11 cellular contexts compared by ENCODE assay signal in genomic region chr2:164903214-164903613, GRCh38. TPM values are rescaled to one million over a fixed set of nuclear protein-coding genes. Genes with fewer than 3 reads are reported as not detected.
DNase-seq lines count a peak whose midpoint lies in the region; ATAC-seq and TF ChIP-seq lines count a peak whose summit lies in the region.
"Had no signal": no experiment of that assay in that cellular context is flagged by ENCODE, and none has a peak within 500 bp of the region (broad histone marks: within the 10 kb centered on the region; RNA-seq: fewer than 3 reads in every experiment).

No MANE protein-coding gene starts in this region.

- H3K4me3 Mint-ChIP-seq in mesothelial cell of epicardium, result no peak overlapping the region
- H3K4me3 Mint-ChIP-seq: activated naive CD8-positive, alpha-beta T cell treated with anti-CD3 and anti-CD28 coated beads, Interleukin-2, amount 50 U/mL, for 24 hours; nephron progenitor cell had no signal

- peaks cover 26% of the 10 kb centered on the region for H3K4me1 Mint-ChIP-seq in mesothelial cell of epicardium
- H3K4me1 Mint-ChIP-seq: activated naive CD8-positive, alpha-beta T cell treated with anti-CD3 and anti-CD28 coated beads, Interleukin-2, amount 50 U/mL, for 24 hours; nephron progenitor cell had no signal

- intact Hi-C loops in left colon (cut with DNase I, micrococcal nuclease), result no loop called here

- TF ChIP-seq CTCF in mesothelial cell of epicardium (IDR thresholded peaks at IDR 0.05; ENCODE audit: unreplicated experiment), result no peak

- H3K36me3 Mint-ChIP-seq in mesothelial cell of epicardium, result peaks cover 4% of the 10 kb centered on the region

- DNase-seq in GM03348 (ENCODE audit: low spot score) (peak; percentile 32), NCI-H1105 treated with DMSO at 0.1 percent for 48 hours (lab: John Stamatoyannopoulos, UW) (peak; percentile 54), astrocyte of the hippocampus (ENCODE audit: low read depth, low spot score) (peak; percentile 56), mesothelial cell of epicardium (ENCODE audit: low spot score in 2 of 2, unreplicated experiment in 2 of 2) (no peak), HuH-7.5 (ENCODE audit: low spot score) (no peak), left colon (no peak), NCI-H510A (lab: John Stamatoyannopoulos, UW) (no peak)
- DNase-seq: activated naive CD8-positive, alpha-beta T cell treated with anti-CD3 and anti-CD28 coated beads, Interleukin-2, amount 50 U/mL, for 24 hours; DMS79; nephron progenitor cell; stimulated activated CD4-positive, alpha-beta T cell treated with anti-CD3 and anti-CD28 coated beads, Interleukin-15, amount 100 ng/mL, for 24 hours had no signal

- H3K27ac Mint-ChIP-seq in mesothelial cell of epicardium, result peak overlapping the region; percentile 57
- H3K27ac Mint-ChIP-seq: activated naive CD8-positive, alpha-beta T cell treated with anti-CD3 and anti-CD28 coated beads, Interleukin-2, amount 50 U/mL, for 24 hours; nephron progenitor cell had no signal

- no peak for ATAC-seq in left colon
- ATAC-seq: activated naive CD8-positive, alpha-beta T cell treated with anti-CD3 and anti-CD28 coated beads, Interleukin-2, amount 50 U/mL, for 24 hours had no signal

- peaks cover 10% of the 10 kb centered on the region for H3K9me3 Mint-ChIP-seq in mesothelial cell of epicardium
- H3K9me3 Mint-ChIP-seq: nephron progenitor cell had no signal

- H3K27me3 Mint-ChIP-seq in mesothelial cell of epicardium (ENCODE audit: low read depth), result no peaks in the 10 kb centered on the region
- H3K27me3 Mint-ChIP-seq: activated naive CD8-positive, alpha-beta T cell treated with anti-CD3 and anti-CD28 coated beads, Interleukin-2, amount 50 U/mL, for 24 hours had no signal

RNA-seq across cellular contexts. Expression of gene SLC38A11, which starts 52.1 kb away (rescaled TPM):
- 0.54 to 0.71 TPM (median 0.59 TPM) in 3 replicates for total RNA-seq in mesothelial cell of epicardium
- 1 to 10 TPM; 3.7 to 5.7 TPM for total RNA-seq in left colon

Comparison
In these comparisons a context has a peak if more than half of its experiments do, and no peak if none do; other contexts are left out.
1. DNase-seq: peak in GM03348 (single experiment), NCI-H1105 treated with DMSO at 0.1 percent for 48 hours (single experiment) and astrocyte of the hippocampus (single experiment); none in mesothelial cell of epicardium (0 of 2), HuH-7.5 (single experiment), left colon (0 of 2) and NCI-H510A (single experiment).